1 cellular context compared by ENCODE assay signal in genomic region chr4:8090312-8090711, GRCh38.
TF ChIP-seq lines count a peak whose summit lies in the region.

No MANE protein-coding gene starts in this region.

TF ChIP-seq in GM23338, 12 proteins besides CTCF, POLR2A, EP300 and RAD21 (continued from another document):
- no peak for TF ChIP-seq ZNF114 (CRISPR knock-in tag; IDR thresholded peaks at IDR 0.05)
- TF ChIP-seq JUNB (IDR thresholded peaks at IDR 0.05; ENCODE audit: unreplicated experiment): no peak
- no peak for TF ChIP-seq NANOG (IDR thresholded peaks at IDR 0.05; ENCODE audit: borderline replicate concordance)
- no peak for TF ChIP-seq CREB1 (CRISPR knock-in tag; IDR thresholded peaks at IDR 0.05; ENCODE audit: low read depth)
- no peak for TF ChIP-seq STAT1 (IDR thresholded peaks at IDR 0.05; ENCODE audit: unreplicated experiment)
- no peak for TF ChIP-seq ETS1 (IDR thresholded peaks at IDR 0.05)
- TF ChIP-seq EZH2phosphoT487 (IDR thresholded peaks at IDR 0.05; ENCODE audit: unreplicated experiment): no peak
- no peak for TF ChIP-seq REST (IDR thresholded peaks at IDR 0.05; ENCODE audit: unreplicated experiment)
